In the genomic region with DNA sequence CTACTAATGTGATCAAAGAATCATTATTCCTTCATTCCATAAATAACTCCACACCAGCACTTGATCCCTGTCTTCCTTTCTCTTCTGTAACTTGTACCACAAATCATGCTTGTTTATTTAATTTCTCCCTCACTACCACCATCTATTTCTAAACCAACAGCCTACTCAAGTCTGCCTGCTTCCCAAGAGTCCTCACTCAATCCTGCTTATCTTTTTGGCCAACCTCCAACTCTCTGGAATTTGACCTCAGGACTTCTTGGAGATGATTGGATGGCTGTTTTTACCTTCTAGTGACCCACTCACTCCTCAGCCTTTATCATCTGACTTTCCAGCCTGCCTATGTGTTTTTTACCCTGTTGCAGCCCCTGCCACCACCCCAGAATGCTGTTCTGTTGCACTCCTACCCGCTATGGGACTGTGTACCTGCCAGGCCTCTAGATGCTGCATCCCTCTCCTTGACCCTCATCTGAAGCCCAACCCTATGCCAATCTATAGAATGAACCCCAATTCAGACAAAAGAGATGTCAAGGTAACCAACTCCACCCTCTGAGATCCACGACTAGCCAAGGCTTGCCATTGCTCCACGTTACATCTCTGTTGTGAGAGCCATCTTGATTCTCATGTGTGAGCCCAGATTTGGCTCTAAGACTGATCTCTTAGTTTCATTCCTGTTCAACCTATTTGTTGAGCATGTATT, we compare ENCODE assay signal across 15 cellular contexts.
DNase-seq lines count a peak whose midpoint lies in the region; ATAC-seq and TF ChIP-seq lines count a peak whose summit lies in the region.
"Had no signal": no experiment of that assay in that cellular context is flagged by ENCODE, and none has a peak within 500 bp of the region (broad histone marks: within the 10 kb centered on the region; RNA-seq: fewer than 3 reads in every experiment).

No MANE protein-coding gene starts in this region.

- intact Hi-C loops in Right ventricle myocardium inferior (cut with DNase I) (loop anchor here (5.0 kb wide), 1 partner anchor 405 kb away; a partner anchor contains a TSS), cardiac septum (cut with DNase I) (loop anchor here (5.0 kb wide), 1 partner anchor 80 kb away; no protein-coding TSS in a partner anchor), lower lobe of right lung (cut with DNase I) (no loop called here)

- no peak overlapping the region for H3K4me3 ChIP-seq in lower lobe of right lung
- H3K4me3 ChIP-seq: sigmoid colon, tibial nerve had no signal

- peak; percentile 31 for ATAC-seq in Right ventricle myocardium inferior
- ATAC-seq in lower lobe of right lung, result peak; percentile 9 to 39
- ATAC-seq in activated CD8-positive, alpha-beta T cell treated with anti-CD3 and anti-CD28 coated beads, Interleukin-2, amount 10 ng/mL, durations not matched to agents 7 days and 5 days, result no peak
- ATAC-seq in HG02763 (IDR thresholded peaks at IDR 0.05; ENCODE audit: unreplicated experiment), result no peak
- ATAC-seq in GM21390 (IDR thresholded peaks at IDR 0.05; ENCODE audit: unreplicated experiment), result no peak

- DNase-seq in Right ventricle myocardium inferior (ENCODE audit: missing footprints), result no peak
- DNase-seq in cardiac septum (ENCODE audit: low spot score), result no peak
- DNase-seq in epithelial cell of prostate (ENCODE audit: low read depth, low spot score), result no peak
- DNase-seq in lower lobe of right lung, result no peak
- no peak for DNase-seq in activated CD8-positive, alpha-beta T cell treated with anti-CD3 and anti-CD28 coated beads, Interleukin-2, amount 10 ng/mL, durations not matched to agents 7 days and 5 days
- DNase-seq in stimulated activated naive CD4-positive, alpha-beta T cell treated with Interleukin-2 at 50 U/mL for 16 hours (lab: John Stamatoyannopoulos, UW), result no peak
- DNase-seq: erythroblast, H7 had no signal

- H3K27me3 Mint-ChIP-seq in activated CD8-positive, alpha-beta T cell treated with anti-CD3 and anti-CD28 coated beads, Interleukin-2, amount 10 ng/mL, durations not matched to agents 7 days and 5 days (ENCODE audit: low read depth), result no peaks in the 10 kb centered on the region
- H3K27me3 Mint-ChIP-seq: activated CD4-positive, alpha-beta T cell treated with anti-CD3 and anti-CD28 coated beads for 36 hours had no signal

- CTCF ChIA-PET in activated CD8-positive, alpha-beta T cell treated with anti-CD3 and anti-CD28 coated beads, Interleukin-2, amount 10 ng/mL, durations not matched to agents 7 days and 5 days (lab: Charles Lee), result interaction anchor here (0.7 kb wide), 1 partner anchor 415 kb away, joined by 3 read pairs; no protein-coding TSS in a partner anchor

- peaks cover 15% of the 10 kb centered on the region for H3K4me1 ChIP-seq in lower lobe of right lung

- peaks cover 36% of the 10 kb centered on the region for H3K4me1 Mint-ChIP-seq in activated CD8-positive, alpha-beta T cell treated with anti-CD3 and anti-CD28 coated beads, Interleukin-2, amount 10 ng/mL, durations not matched to agents 7 days and 5 days (ENCODE audit: low read depth)

- no peak overlapping the region for H3K4me3 Mint-ChIP-seq in activated CD8-positive, alpha-beta T cell treated with anti-CD3 and anti-CD28 coated beads, Interleukin-2, amount 10 ng/mL, durations not matched to agents 7 days and 5 days
- H3K4me3 Mint-ChIP-seq: activated CD4-positive, alpha-beta T cell treated with anti-CD3 and anti-CD28 coated beads for 36 hours; natural killer cell had no signal

- no peaks in the 10 kb centered on the region for H3K27me3 ChIP-seq in lower lobe of right lung (ENCODE audit: low read depth)
- H3K27me3 ChIP-seq: sigmoid colon, tibial nerve had no signal

- H3K27ac ChIP-seq in epithelial cell of prostate (peak overlapping the region; percentile 79), lower lobe of right lung (no peak overlapping the region)

- TF ChIP-seq CTCF in lower lobe of right lung (IDR thresholded peaks at IDR 0.05), result no peak

- no peaks in the 10 kb centered on the region for H3K9me3 Mint-ChIP-seq in activated CD8-positive, alpha-beta T cell treated with anti-CD3 and anti-CD28 coated beads, Interleukin-2, amount 10 ng/mL, durations not matched to agents 7 days and 5 days (ENCODE audit: insufficient read depth)

- no peak overlapping the region for H3K27ac Mint-ChIP-seq in activated CD8-positive, alpha-beta T cell treated with anti-CD3 and anti-CD28 coated beads, Interleukin-2, amount 10 ng/mL, durations not matched to agents 7 days and 5 days
- H3K27ac Mint-ChIP-seq: activated CD4-positive, alpha-beta T cell treated with anti-CD3 and anti-CD28 coated beads for 36 hours; activated T-helper 2 cell treated with anti-CD3 and anti-CD28 coated beads, Interferon-gamma antibody, Interleukin-2, Interleukin-4, amounts not matched to agents 10 μg/mL and 5 μg/mL and 100 μg/mL, durations not matched to agents 14 hours and 24 hours and 36 hours; natural killer cell had no signal

- no peaks in the 10 kb centered on the region for H3K9me3 ChIP-seq in lower lobe of right lung
- H3K9me3 ChIP-seq: sigmoid colon, tibial nerve had no signal

- peaks cover 22% of the 10 kb centered on the region for H3K36me3 Mint-ChIP-seq in activated CD8-positive, alpha-beta T cell treated with anti-CD3 and anti-CD28 coated beads, Interleukin-2, amount 10 ng/mL, durations not matched to agents 7 days and 5 days (ENCODE audit: low read depth)

- no peaks in the 10 kb centered on the region for H3K36me3 ChIP-seq in lower lobe of right lung
- H3K36me3 ChIP-seq: sigmoid colon, tibial nerve had no signal

- POLR2A ChIA-PET in activated CD8-positive, alpha-beta T cell treated with anti-CD3 and anti-CD28 coated beads, Interleukin-2, amount 10 ng/mL, durations not matched to agents 7 days and 5 days (lab: Charles Lee), result no interaction called here

Comparison
In these comparisons a context has a peak if more than half of its experiments do, and no peak if none do; other contexts are left out.
1. ATAC-seq: peak in Right ventricle myocardium inferior (single experiment) and lower lobe of right lung (2 of 2); none in activated CD8-positive, alpha-beta T cell treated with anti-CD3 and anti-CD28 coated beads, Interleukin-2, amount 10 ng/mL, durations not matched to agents 7 days and 5 days (single experiment), HG02763 (single experiment) and GM21390 (single experiment).